Comparison of ENCODE assay signal across 19 cellular contexts in the genomic region with DNA sequence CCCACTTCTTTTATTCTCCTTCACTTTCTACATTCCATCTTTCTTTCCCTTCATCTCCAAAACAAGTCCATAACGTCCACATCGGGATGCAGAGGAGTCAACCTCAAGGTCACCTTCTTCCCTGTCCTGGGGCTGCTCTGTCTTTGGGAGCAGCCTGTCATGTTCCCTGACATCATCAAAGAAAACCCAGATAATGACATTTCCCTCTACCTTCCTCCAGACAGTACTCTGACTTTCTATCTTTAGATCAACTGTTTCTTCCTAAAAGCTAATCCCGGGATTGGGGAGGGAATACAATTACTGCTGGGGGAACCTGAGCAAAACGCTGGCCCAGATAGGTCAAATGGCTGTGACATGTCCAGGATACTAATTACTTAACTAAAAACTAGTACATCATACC. TPM values are rescaled to one million over a fixed set of nuclear protein-coding genes. Genes with fewer than 3 reads are reported as not detected.
DNase-seq lines count a peak whose midpoint lies in the region; ATAC-seq and TF ChIP-seq lines count a peak whose summit lies in the region.
"Had no signal": no experiment of that assay in that cellular context is flagged by ENCODE, and none has a peak within 500 bp of the region (broad histone marks: within the 10 kb centered on the region; RNA-seq: fewer than 3 reads in every experiment).

No MANE protein-coding gene starts in this region.

- H3K4me2 ChIP-seq in SK-N-SH (no peak overlapping the region), mesendoderm (ENCODE audit: low read length) (no peak overlapping the region)
- H3K4me2 ChIP-seq: BLaER1 had no signal

- no peak for TF ChIP-seq RAD21 in SK-N-SH (IDR thresholded peaks at IDR 0.05; ENCODE audit: low read length)

- TF ChIP-seq CTCF in SK-N-SH (IDR thresholded peaks at IDR 0.05) (no peak), gastrocnemius medialis (IDR thresholded peaks at IDR 0.05 in 4 of 5, conservative IDR thresholded peaks at IDR 0.05 in 1 of 5) (no peak), WERI-Rb-1 (IDR thresholded peaks at IDR 0.05; ENCODE audit: low read depth, low read length) (no peak)

- H3K9me3 ChIP-seq in SK-N-SH: no peaks in the 10 kb centered on the region
- no peaks in the 10 kb centered on the region for H3K9me3 ChIP-seq in gastrocnemius medialis
- H3K9me3 ChIP-seq in WERI-Rb-1 (ENCODE audit: severe bottlenecking): no peaks in the 10 kb centered on the region
- H3K9me3 ChIP-seq: BLaER1, Caco-2 had no signal

- H4K20me1 ChIP-seq in SK-N-SH (ENCODE audit: insufficient read depth): no peaks in the 10 kb centered on the region
- H4K20me1 ChIP-seq: BLaER1 had no signal

- no peaks in the 10 kb centered on the region for H3F3A ChIP-seq in SK-N-SH (replicated peaks; ENCODE audit: insufficient read depth)

- TF ChIP-seq EP300 in SK-N-SH (IDR thresholded peaks at IDR 0.05; ENCODE audit: borderline replicate concordance in 1 of 2, low read depth in 1 of 2, low read length in 1 of 2): 0 out of 4 replicates have a peak, but pooled peaks of 1 of the 2 experiments have one; percentile 22

- no peak for TF ChIP-seq POLR2A in gastrocnemius medialis (IDR thresholded peaks at IDR 0.05)

- CTCF ChIA-PET in SK-N-SH (lab: Yijun Ruan, JAX): interaction anchor here (1.9 to 2.4 kb wide), 3 partner anchors 11 to 76 kb away, joined by 5 to 8 read pairs (median 6); no protein-coding TSS in a partner anchor

- H3K9me2 ChIP-seq in SK-N-SH: no peaks in the 10 kb centered on the region

- no peak overlapping the region for H3K18ac ChIP-seq in mesendoderm (ENCODE audit: low read length)

- no peak overlapping the region for H2AK5ac ChIP-seq in mesendoderm (ENCODE audit: low read length)

- peak overlapping the region; percentile 12 for H3K23ac ChIP-seq in mesendoderm (ENCODE audit: low read length)

- H3K4me3 ChIP-seq in SK-N-SH (ENCODE audit: low read depth in 2 of 2, low read length in 1 of 2) (no peak overlapping the region), mesendoderm (ENCODE audit: low read length) (no peak overlapping the region), gastrocnemius medialis (no peak overlapping the region), WERI-Rb-1 (ENCODE audit: low read depth, low read length) (no peak overlapping the region)
- H3K4me3 ChIP-seq: BLaER1, GM23248 had no signal

- in situ Hi-C loops in gastrocnemius medialis (cut with MboI; ENCODE audit: low sequenced_read_pairs in 4 of 4): no loop called here

- intact Hi-C loops in gastrocnemius medialis (cut with DNase I; ENCODE audit: low total_unique reads): loop anchor here (1.0 kb wide), 1 partner anchor 39 kb away; a partner anchor contains a TSS

- ATAC-seq in SK-N-SH treated with all-trans-retinoic acid at 6 μM for 48 hours (no peak), gastrocnemius medialis (no peak), GM18868 (IDR thresholded peaks at IDR 0.05; ENCODE audit: unreplicated experiment) (no peak), GM19351 (IDR thresholded peaks at IDR 0.05; ENCODE audit: unreplicated experiment) (no peak)
- ATAC-seq: CD8-positive, alpha-beta T cell had no signal

- peaks cover 0 to 56% of the 10 kb centered on the region in 2 experiments; a peak in 2 of 4 replicates for H3K4me1 ChIP-seq in SK-N-SH (ENCODE audit: control insufficient read depth in 1 of 2, insufficient read depth in 2 of 2, low read depth in 1 of 2, low read length in 1 of 2)
- peaks cover 2% of the 10 kb centered on the region for H3K4me1 ChIP-seq in mesendoderm (ENCODE audit: control insufficient read depth, low read depth, low read length)
- H3K4me1 ChIP-seq in gastrocnemius medialis: peaks cover 20 to 28% of the 10 kb centered on the region in 2 donors
- H3K4me1 ChIP-seq: Caco-2 had no signal

- H3K79me1 ChIP-seq in mesendoderm (ENCODE audit: low read length): no peaks in the 10 kb centered on the region

- H3K56ac ChIP-seq in mesendoderm (ENCODE audit: low read length): no peak overlapping the region

- no peak overlapping the region for H4K5ac ChIP-seq in mesendoderm (ENCODE audit: low read length)

- H4K8ac ChIP-seq in mesendoderm (ENCODE audit: low read depth, low read length): no peak overlapping the region

- no peak overlapping the region for H2BK5ac ChIP-seq in mesendoderm (ENCODE audit: low read length)

- DNase-seq in SK-N-SH (peak; percentile 33), mesendoderm (no peak), gastrocnemius medialis (no peak), WERI-Rb-1 (no peak)
- DNase-seq: Caco-2; CD4-positive, CD25-positive, alpha-beta regulatory T cell; CD8-positive, alpha-beta T cell; DMS153; DND-41; GM23248; H7; HCEC 1CT had no signal

- H2BK120ac ChIP-seq in mesendoderm (ENCODE audit: low read depth, low read length): no peak overlapping the region

- H3K4ac ChIP-seq in mesendoderm (ENCODE audit: low read depth, low read length): no peak overlapping the region

- H2BK15ac ChIP-seq in mesendoderm (replicated peaks; ENCODE audit: low read depth): no peak overlapping the region

- H3K79me2 ChIP-seq in SK-N-SH (ENCODE audit: insufficient read depth): no peaks in the 10 kb centered on the region
- no peaks in the 10 kb centered on the region for H3K79me2 ChIP-seq in mesendoderm (ENCODE audit: control insufficient read depth, insufficient read depth, low read length)

- H3K36me3 ChIP-seq in SK-N-SH (replicated peaks in 1 of 2; ENCODE audit: control insufficient read depth in 1 of 2, insufficient read depth in 2 of 2, low read length in 1 of 2) (no peaks in the 10 kb centered on the region), mesendoderm (ENCODE audit: control insufficient read depth, insufficient read depth, low read length) (no peaks in the 10 kb centered on the region), gastrocnemius medialis (no peaks in the 10 kb centered on the region), WERI-Rb-1 (no peaks in the 10 kb centered on the region)
- H3K36me3 ChIP-seq: BLaER1 had no signal

- under 1% methylated on average over 4 of the region's 4 CpGs for WGBS in SK-N-SH (ENCODE audit: low lambda C conversion rate)
- WGBS in mesendoderm (ENCODE audit: extremely low coverage, insufficient coverage, low lambda C conversion rate): 100% methylated on average over 1 of the region's 4 CpGs

- H3K9ac ChIP-seq in SK-N-SH: no peak overlapping the region
- H3K9ac ChIP-seq in mesendoderm (ENCODE audit: low read length): no peak overlapping the region
- H3K9ac ChIP-seq: BLaER1, GM23248 had no signal

- no peaks in the 10 kb centered on the region for H3K27me3 ChIP-seq in SK-N-SH (ENCODE audit: insufficient read depth)
- H3K27me3 ChIP-seq in mesendoderm (ENCODE audit: insufficient read depth, low read length, poor library complexity): no peaks in the 10 kb centered on the region
- no peaks in the 10 kb centered on the region for H3K27me3 ChIP-seq in gastrocnemius medialis
- no peaks in the 10 kb centered on the region for H3K27me3 ChIP-seq in WERI-Rb-1 (ENCODE audit: insufficient read depth, low read depth, severe bottlenecking)
- H3K27me3 ChIP-seq: BLaER1 had no signal

- POLR2A ChIA-PET in SK-N-SH (lab: Yijun Ruan, JAX): interaction anchor here (1.0 to 1.5 kb wide), 3 partner anchors 37 to 55 kb away, joined by 3 to 7 read pairs (median 3); no protein-coding TSS in a partner anchor

- peak overlapping the region in 1 of 2 experiments; percentile 93; a peak in 2 of 4 replicates for H3K27ac ChIP-seq in SK-N-SH (ENCODE audit: low read depth in 2 of 2, low read length in 1 of 2)
- H3K27ac ChIP-seq in mesendoderm (ENCODE audit: low read depth, low read length): no peak overlapping the region
- peak overlapping the region; percentile 68 to 84 (median 70) for H3K27ac ChIP-seq in gastrocnemius medialis
- H3K27ac ChIP-seq in WERI-Rb-1: no peak overlapping the region
- H3K27ac ChIP-seq: 22Rv1, BLaER1, C4-2B, GM23248 had no signal

- no peak overlapping the region for H2AFZ ChIP-seq in SK-N-SH (ENCODE audit: low read depth)
- H2AFZ ChIP-seq: GM23248 had no signal

TF ChIP-seq in SK-N-SH, 30 proteins besides CTCF, POLR2A, EP300 and RAD21:
- TF ChIP-seq, protein P1, sequence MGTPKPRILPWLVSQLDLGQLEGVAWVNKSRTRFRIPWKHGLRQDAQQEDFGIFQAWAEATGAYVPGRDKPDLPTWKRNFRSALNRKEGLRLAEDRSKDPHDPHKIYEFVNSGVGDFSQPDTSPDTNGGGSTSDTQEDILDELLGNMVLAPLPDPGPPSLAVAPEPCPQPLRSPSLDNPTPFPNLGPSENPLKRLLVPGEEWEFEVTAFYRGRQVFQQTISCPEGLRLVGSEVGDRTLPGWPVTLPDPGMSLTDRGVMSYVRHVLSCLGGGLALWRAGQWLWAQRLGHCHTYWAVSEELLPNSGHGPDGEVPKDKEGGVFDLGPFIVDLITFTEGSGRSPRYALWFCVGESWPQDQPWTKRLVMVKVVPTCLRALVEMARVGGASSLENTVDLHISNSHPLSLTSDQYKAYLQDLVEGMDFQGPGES (IDR thresholded peaks at IDR 0.05; ENCODE audit: low read depth, low read length): no peak
- TF ChIP-seq GATA2 (CRISPR knock-in tag; IDR thresholded peaks at IDR 0.05) (peak; percentile 27; the same call in 1 of the 2 replicates), RCOR1 (IDR thresholded peaks at IDR 0.05; ENCODE audit: low read length) (no peak)

TF ChIP-seq in SK-N-SH treated with all-trans-retinoic acid at 6 μM for 48 hours, 23 proteins besides CTCF, POLR2A, EP300 and RAD21:
- TF ChIP-seq SNAI2 (CRISPR knock-in tag; IDR thresholded peaks at IDR 0.05) (no peak), BACH2 (CRISPR knock-in tag; IDR thresholded peaks at IDR 0.05; ENCODE audit: borderline replicate concordance) (no peak), ARNTL (CRISPR knock-in tag; IDR thresholded peaks at IDR 0.05; ENCODE audit: borderline replicate concordance, low read depth) (no peak)
- TF ChIP-seq, protein P2, sequence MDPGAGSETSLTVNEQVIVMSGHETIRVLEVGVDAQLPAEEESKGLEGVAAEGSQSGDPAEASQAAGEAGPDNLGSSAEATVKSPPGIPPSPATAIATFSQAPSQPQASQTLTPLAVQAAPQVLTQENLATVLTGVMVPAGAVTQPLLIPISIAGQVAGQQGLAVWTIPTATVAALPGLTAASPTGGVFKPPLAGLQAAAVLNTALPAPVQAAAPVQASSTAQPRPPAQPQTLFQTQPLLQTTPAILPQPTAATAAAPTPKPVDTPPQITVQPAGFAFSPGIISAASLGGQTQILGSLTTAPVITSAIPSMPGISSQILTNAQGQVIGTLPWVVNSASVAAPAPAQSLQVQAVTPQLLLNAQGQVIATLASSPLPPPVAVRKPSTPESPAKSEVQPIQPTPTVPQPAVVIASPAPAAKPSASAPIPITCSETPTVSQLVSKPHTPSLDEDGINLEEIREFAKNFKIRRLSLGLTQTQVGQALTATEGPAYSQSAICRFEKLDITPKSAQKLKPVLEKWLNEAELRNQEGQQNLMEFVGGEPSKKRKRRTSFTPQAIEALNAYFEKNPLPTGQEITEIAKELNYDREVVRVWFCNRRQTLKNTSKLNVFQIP (CRISPR knock-in tag; IDR thresholded peaks at IDR 0.05; ENCODE audit: borderline replicate concordance, low read depth): no peak

RNA-seq across cellular contexts. Expression of a gene that starts 39.0 kb away (rescaled TPM):
- 0.26 and 0.67 TPM in 2 replicates for polyA plus RNA-seq in SK-N-SH (2012; rRNA removed)
- 0.73 and 1.1 TPM in 2 replicates for polyA plus RNA-seq in SK-N-SH (2012; cell fraction: cytosol; rRNA removed)
- polyA plus RNA-seq in SK-N-SH (2012; cell fraction: nucleus; rRNA removed): 0.54 and 0.61 TPM in 2 replicates
- polyA plus RNA-seq in mesendoderm (2013, experiment 1 of 2): 0.04 TPM
- 0.08 TPM for polyA plus RNA-seq in mesendoderm (2013, experiment 2 of 2)
- total RNA-seq in gastrocnemius medialis: 10 to 100 TPM in 3 of 4 donors, 1 to 10 TPM in 1; 8.5 to 14.1 (median 12.6) TPM
- total RNA-seq: Caco-2; CD8-positive, alpha-beta T cell; GM23248 had no signal
- polyA plus RNA-seq: AG04450; CD4-positive, CD25-positive, alpha-beta regulatory T cell; GM23248 had no signal

Comparison
In these comparisons a context has a peak if more than half of its experiments do, and no peak if none do; other contexts are left out.
1. H3K27ac ChIP-seq: peak in gastrocnemius medialis (4 of 4); none in mesendoderm (single experiment) and WERI-Rb-1 (single experiment).